In the genomic region with DNA sequence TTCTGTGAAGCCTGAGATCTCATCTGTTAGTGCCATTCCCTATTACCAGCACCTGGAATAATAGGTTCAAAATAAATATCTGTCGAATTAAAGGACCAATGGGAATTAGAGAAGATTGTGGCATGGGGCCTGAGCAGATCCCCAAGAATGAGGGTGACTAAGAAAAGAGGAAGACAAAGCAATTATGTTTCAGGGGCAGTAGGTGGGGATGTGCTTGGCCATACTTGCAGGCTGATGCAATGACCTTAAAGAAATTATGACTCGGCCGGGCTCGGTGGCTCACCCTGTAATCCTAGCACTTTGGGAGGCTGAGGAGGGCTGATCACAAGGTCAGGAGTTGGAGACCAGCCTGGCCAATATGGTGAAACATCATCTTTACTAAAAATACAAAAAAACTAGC, we compare ENCODE assay signal across 23 cellular contexts.
DNase-seq lines count a peak whose midpoint lies in the region; ATAC-seq and TF ChIP-seq lines count a peak whose summit lies in the region.
"Had no signal": no experiment of that assay in that cellular context is flagged by ENCODE, and none has a peak within 500 bp of the region (broad histone marks: within the 10 kb centered on the region; RNA-seq: fewer than 3 reads in every experiment).

No MANE protein-coding gene starts in this region.

- DNase-seq in Daoy (ENCODE audit: low read depth) (peak; percentile 17), MG63 (peak; percentile 1), brain microvascular endothelial cell (peak; percentile 16), iris pigment epithelial cell (ENCODE audit: low read depth) (peak; percentile 10), right lobe of liver (no peak), SHP77 (lab: John Stamatoyannopoulos, UW) (no peak), NCI-H1930 (lab: John Stamatoyannopoulos, UW) (no peak), superior temporal gyrus (ENCODE audit: extremely low spot score) (no peak)
- DNase-seq: activated CD4-positive, alpha-beta T cell treated with anti-CD3 and anti-CD28 coated beads for 48 hours; activated naive CD4-positive, alpha-beta T cell treated with anti-CD3 and anti-CD28 coated beads, Interleukin-2, amount 50 U/mL, for 16 hours; activated T-cell treated with anti-CD3 and anti-CD28 coated beads, Interleukin-2, amount 50 U/mL, for 72 hours; effector CD8-positive, alpha-beta T cell; KBM-7; NCI-H187 treated with DMSO at 0.1 percent for 48 hours; NCI-H226; SIG-M5; T-cell; upper lobe of right lung had no signal

- H3K4me3 ChIP-seq in MG63: no peak overlapping the region
- H3K4me3 ChIP-seq in brain microvascular endothelial cell (ENCODE audit: low read depth, low read length): no peak overlapping the region
- H3K4me3 ChIP-seq in right lobe of liver: no peak overlapping the region
- H3K4me3 ChIP-seq: ascending aorta, esophagus muscularis mucosa, left lung, upper lobe of right lung had no signal

- H3K4me1 ChIP-seq in right lobe of liver: no peaks in the 10 kb centered on the region
- H3K4me1 ChIP-seq: ascending aorta, esophagus muscularis mucosa, left lung, parathyroid adenoma, upper lobe of right lung had no signal

- 89% methylated on average over 3 of the region's 4 CpGs for WGBS in right lobe of liver (ENCODE audit: insufficient coverage, low coverage, low lambda C conversion rate, missing lambda C conversion rate)

- ATAC-seq in right lobe of liver: no peak
- ATAC-seq: activated T-cell treated with anti-CD3 and anti-CD28 coated beads, Interleukin-2, amount 50 U/mL, for 72 hours; left lung; sciatic nerve; T-cell; upper lobe of right lung had no signal

- TF ChIP-seq POLR2A in right lobe of liver (IDR thresholded peaks at IDR 0.05): no peak

- intact Hi-C loops in right lobe of liver (cut with DNase I): loop anchor here in 1 of 2 donors (10.0 kb wide), 1 partner anchor 215 kb away; no protein-coding TSS in a partner anchor

- TF ChIP-seq CTCF in brain microvascular endothelial cell (IDR thresholded peaks at IDR 0.05; ENCODE audit: low read depth, low read length, missing control alignments) (no peak), right lobe of liver (IDR thresholded peaks at IDR 0.05) (no peak)

- H3K27me3 ChIP-seq in MG63: no peaks in the 10 kb centered on the region
- no peaks in the 10 kb centered on the region for H3K27me3 ChIP-seq in brain microvascular endothelial cell (replicated peaks)
- H3K27me3 ChIP-seq in right lobe of liver: no peaks in the 10 kb centered on the region
- H3K27me3 ChIP-seq: ascending aorta, esophagus muscularis mucosa, left lung, upper lobe of right lung had no signal

- H3K36me3 ChIP-seq in MG63: no peaks in the 10 kb centered on the region
- no peaks in the 10 kb centered on the region for H3K36me3 ChIP-seq in brain microvascular endothelial cell (replicated peaks)
- H3K36me3 ChIP-seq in right lobe of liver: no peaks in the 10 kb centered on the region
- H3K36me3 ChIP-seq: ascending aorta, esophagus muscularis mucosa, left lung, upper lobe of right lung had no signal

- in situ Hi-C loops in brain microvascular endothelial cell (cut with HindIII; ENCODE audit: low pct_ligation_motif_present, low sequenced_read_pairs): no loop called here

- no peak overlapping the region for H3K27ac ChIP-seq in brain microvascular endothelial cell
- H3K27ac ChIP-seq in right lobe of liver: no peak overlapping the region
- H3K27ac ChIP-seq: ascending aorta, esophagus muscularis mucosa, left lung, parathyroid adenoma, upper lobe of right lung had no signal

- H3K9me3 ChIP-seq in MG63: no peaks in the 10 kb centered on the region
- H3K9me3 ChIP-seq in right lobe of liver: no peaks in the 10 kb centered on the region
- H3K9me3 ChIP-seq: ascending aorta, esophagus muscularis mucosa, left lung, upper lobe of right lung had no signal

Comparison
In these comparisons a context has a peak if more than half of its experiments do, and no peak if none do; other contexts are left out.
1. DNase-seq: peak in Daoy (single experiment), MG63 (single experiment), brain microvascular endothelial cell (single experiment) and iris pigment epithelial cell (single experiment); none in right lobe of liver (0 of 3), SHP77 (0 of 2), NCI-H1930 (0 of 2) and superior temporal gyrus (single experiment).